ENCODE assay signal across 1 cellular context in the genomic region with DNA sequence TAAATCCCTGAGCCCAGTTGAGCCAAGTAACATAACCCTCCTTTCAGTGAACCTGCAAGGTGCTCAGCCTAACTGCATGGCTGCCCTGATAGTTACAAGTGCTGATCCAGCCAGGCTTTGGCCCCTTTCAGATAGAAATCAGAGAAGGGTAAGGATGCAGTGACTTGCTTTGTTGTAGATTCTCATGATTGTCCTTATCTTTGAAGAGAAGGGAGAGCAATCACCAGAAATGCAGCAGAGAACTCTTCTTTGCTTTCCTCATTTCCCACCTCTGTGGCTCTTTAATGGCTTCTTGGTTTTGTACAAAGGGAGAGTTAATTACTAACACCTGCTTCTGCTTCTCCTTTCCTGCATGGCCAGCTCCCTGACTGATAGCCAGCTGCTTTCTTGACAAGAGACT.
TF ChIP-seq lines count a peak whose summit lies in the region.

No MANE protein-coding gene starts in this region.

TF ChIP-seq in WTC11, 78 proteins besides CTCF, POLR2A, EP300 and RAD21 (continued from another document):
- TF ChIP-seq OVOL2 (CRISPR knock-in tag; IDR thresholded peaks at IDR 0.05; ENCODE audit: borderline replicate concordance) = no peak
- TF ChIP-seq RELA (CRISPR knock-in tag; IDR thresholded peaks at IDR 0.05; ENCODE audit: borderline replicate concordance) = no peak
- no peak for TF ChIP-seq ZNF263 (CRISPR knock-in tag; IDR thresholded peaks at IDR 0.05; ENCODE audit: low read depth)
TF ChIP-seq in WTC11: peak in this region for 0.
